ENCODE assay signal across 10 cellular contexts in genomic region chr4:5206391-5206790, GRCh38.
DNase-seq lines count a peak whose midpoint lies in the region; ATAC-seq and TF ChIP-seq lines count a peak whose summit lies in the region.
"Had no signal": no experiment of that assay in that cellular context is flagged by ENCODE, and none has a peak within 500 bp of the region (broad histone marks: within the 10 kb centered on the region; RNA-seq: fewer than 3 reads in every experiment).

No MANE protein-coding gene starts in this region.

- no peak for TF ChIP-seq RAD21 in neural cell (conservative IDR thresholded peaks at IDR 0.05)

- TF ChIP-seq POLR2A in sigmoid colon (IDR thresholded peaks at IDR 0.05): no peak

- H3K4me1 ChIP-seq in sigmoid colon: no peaks in the 10 kb centered on the region

- H4K20me1 ChIP-seq in neural cell (ENCODE audit: insufficient read depth): no peaks in the 10 kb centered on the region

- no peak overlapping the region for H3K4me2 ChIP-seq in neural cell (ENCODE audit: low read length)

- H3K27me3 ChIP-seq in neural cell (ENCODE audit: insufficient read depth, low read depth, low read length) (no peaks in the 10 kb centered on the region), sigmoid colon (no peaks in the 10 kb centered on the region)

- intact Hi-C loops in sigmoid colon (cut with DNase I): no loop called here

- TF ChIP-seq CTCF in neural cell (IDR thresholded peaks at IDR 0.05; ENCODE audit: poor library complexity, severe bottlenecking) (no peak), sigmoid colon (IDR thresholded peaks at IDR 0.05) (no peak)

- 57 to 74% methylated on average over 9 of the region's 9 CpGs for WGBS in sigmoid colon, 2 donors

- no peak for TF ChIP-seq EP300 in neural cell (conservative IDR thresholded peaks at IDR 0.05; ENCODE audit: poor library complexity, severe bottlenecking)
- no peak for TF ChIP-seq EP300 in sigmoid colon (IDR thresholded peaks at IDR 0.05)

- no peaks in the 10 kb centered on the region for H3K36me3 ChIP-seq in neural cell (ENCODE audit: insufficient read depth, low read length)
- H3K36me3 ChIP-seq in sigmoid colon: no peaks in the 10 kb centered on the region

- no peaks in the 10 kb centered on the region for H3F3A ChIP-seq in neural cell (ENCODE audit: insufficient read depth, low read length, poor library complexity, severe bottlenecking)

- peak; percentile 89 for DNase-seq in DMS 273 (lab: John Stamatoyannopoulos, UW; ENCODE audit: unreplicated experiment)
- peak; percentile 64 for DNase-seq in NCI-H226
- DNase-seq in dedifferentiated amniotic fluid mesenchymal stem cell (ENCODE audit: extremely low spot score): peak; percentile 72
- no peak for DNase-seq in ecto neural progenitor cell (ENCODE audit: low spot score)
- DNase-seq in sigmoid colon: no peak
- DNase-seq: activated CD4-positive, alpha-beta T cell treated with anti-CD3 and anti-CD28 coated beads, Interleukin-2, amount 50 U/mL, for 1 hour; effector memory CD4-positive, alpha-beta T cell had no signal

- ATAC-seq in GM18867 (IDR thresholded peaks at IDR 0.05; ENCODE audit: unreplicated experiment): no peak
- no peak for ATAC-seq in GM21619 (IDR thresholded peaks at IDR 0.05; ENCODE audit: unreplicated experiment)

- no peaks in the 10 kb centered on the region for H3K9me3 ChIP-seq in neural cell (ENCODE audit: low read length)
- no peaks in the 10 kb centered on the region for H3K9me3 ChIP-seq in sigmoid colon

- no peaks in the 10 kb centered on the region for H3K79me2 ChIP-seq in neural cell (replicated peaks; ENCODE audit: insufficient read depth, low read length)

- no peak overlapping the region for H3K9ac ChIP-seq in neural cell (ENCODE audit: low read length)

- no peaks in the 10 kb centered on the region for H3K9me2 ChIP-seq in neural cell (ENCODE audit: insufficient read depth, low read length)

- no peak overlapping the region for H3K27ac ChIP-seq in neural cell (ENCODE audit: low read length)
- no peak overlapping the region for H3K27ac ChIP-seq in sigmoid colon

- H3K4me3 ChIP-seq in neural cell (ENCODE audit: low read length) (no peak overlapping the region), sigmoid colon (no peak overlapping the region)

- H2AFZ ChIP-seq in neural cell (ENCODE audit: low read depth, low read length): no peak overlapping the region

TF ChIP-seq in neural cell, 6 proteins besides CTCF, POLR2A, EP300 and RAD21:
- TF ChIP-seq, protein P1, sequence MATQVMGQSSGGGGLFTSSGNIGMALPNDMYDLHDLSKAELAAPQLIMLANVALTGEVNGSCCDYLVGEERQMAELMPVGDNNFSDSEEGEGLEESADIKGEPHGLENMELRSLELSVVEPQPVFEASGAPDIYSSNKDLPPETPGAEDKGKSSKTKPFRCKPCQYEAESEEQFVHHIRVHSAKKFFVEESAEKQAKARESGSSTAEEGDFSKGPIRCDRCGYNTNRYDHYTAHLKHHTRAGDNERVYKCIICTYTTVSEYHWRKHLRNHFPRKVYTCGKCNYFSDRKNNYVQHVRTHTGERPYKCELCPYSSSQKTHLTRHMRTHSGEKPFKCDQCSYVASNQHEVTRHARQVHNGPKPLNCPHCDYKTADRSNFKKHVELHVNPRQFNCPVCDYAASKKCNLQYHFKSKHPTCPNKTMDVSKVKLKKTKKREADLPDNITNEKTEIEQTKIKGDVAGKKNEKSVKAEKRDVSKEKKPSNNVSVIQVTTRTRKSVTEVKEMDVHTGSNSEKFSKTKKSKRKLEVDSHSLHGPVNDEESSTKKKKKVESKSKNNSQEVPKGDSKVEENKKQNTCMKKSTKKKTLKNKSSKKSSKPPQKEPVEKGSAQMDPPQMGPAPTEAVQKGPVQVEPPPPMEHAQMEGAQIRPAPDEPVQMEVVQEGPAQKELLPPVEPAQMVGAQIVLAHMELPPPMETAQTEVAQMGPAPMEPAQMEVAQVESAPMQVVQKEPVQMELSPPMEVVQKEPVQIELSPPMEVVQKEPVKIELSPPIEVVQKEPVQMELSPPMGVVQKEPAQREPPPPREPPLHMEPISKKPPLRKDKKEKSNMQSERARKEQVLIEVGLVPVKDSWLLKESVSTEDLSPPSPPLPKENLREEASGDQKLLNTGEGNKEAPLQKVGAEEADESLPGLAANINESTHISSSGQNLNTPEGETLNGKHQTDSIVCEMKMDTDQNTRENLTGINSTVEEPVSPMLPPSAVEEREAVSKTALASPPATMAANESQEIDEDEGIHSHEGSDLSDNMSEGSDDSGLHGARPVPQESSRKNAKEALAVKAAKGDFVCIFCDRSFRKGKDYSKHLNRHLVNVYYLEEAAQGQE (IDR thresholded peaks at IDR 0.05; ENCODE audit: borderline replicate concordance): no peak
- TF ChIP-seq TAF1 (IDR thresholded peaks at IDR 0.05; ENCODE audit: low read depth) (no peak), MXI1 (conservative IDR thresholded peaks at IDR 0.05; ENCODE audit: poor library complexity, severe bottlenecking) (no peak), POLR2AphosphoS5 (IDR thresholded peaks at IDR 0.05) (peak; percentile 69)

Comparison
In these comparisons a context has a peak if more than half of its experiments do, and no peak if none do; other contexts are left out.
1. DNase-seq: peak in DMS 273 (single experiment), NCI-H226 (single experiment) and dedifferentiated amniotic fluid mesenchymal stem cell (single experiment); none in ecto neural progenitor cell (single experiment) and sigmoid colon (single experiment).